Comparison of ENCODE assay signal across 1 cellular context in genomic region chr6:109008951-109009760, GRCh38.
A peak's percentile ranks its signal among the peaks of the same experiment; 100 is the strongest.
TF ChIP-seq lines count a peak whose summit lies in the region.

No MANE protein-coding gene starts in this region.

TF ChIP-seq in HepG2, 621 proteins besides CTCF, POLR2A, EP300 and RAD21 (continued from another document and continues in another):
- TF ChIP-seq ARID3A (IDR thresholded peaks at IDR 0.05; ENCODE audit: low read depth, low read length) (no peak), ZHX2 (IDR thresholded peaks at IDR 0.05; ENCODE audit: low read depth) (peak; percentile 65; the same call in 1 of the 2 replicates), ZHX2 (CRISPR knock-in tag; IDR thresholded peaks at IDR 0.05; ENCODE audit: borderline replicate concordance) (no peak), ATRX (CRISPR knock-in tag; IDR thresholded peaks at IDR 0.05; ENCODE audit: borderline replicate concordance) (no peak), SP1 (IDR thresholded peaks at IDR 0.05) (no peak), SP1 (CRISPR knock-in tag; IDR thresholded peaks at IDR 0.05) (peak; percentile 87), SMARCC2 (IDR thresholded peaks at IDR 0.05) (no peak), ZSCAN21 (CRISPR knock-in tag; IDR thresholded peaks at IDR 0.05; ENCODE audit: borderline replicate concordance) (peak; percentile 54; the same call in 1 of the 2 replicates), ARID4A (CRISPR knock-in tag; IDR thresholded peaks at IDR 0.05; ENCODE audit: borderline replicate concordance) (peak; percentile 90), ZSCAN29 (CRISPR knock-in tag; conservative IDR thresholded peaks at IDR 0.05) (no peak), HNF4G (IDR thresholded peaks at IDR 0.05; ENCODE audit: borderline replicate concordance, low read depth, low read length) (no peak), HNF4G (CRISPR knock-in tag; IDR thresholded peaks at IDR 0.05; ENCODE audit: borderline replicate concordance, low read depth) (0 out of 2 replicates have a peak, but pooled peaks have one; percentile 39), AGO1 (IDR thresholded peaks at IDR 0.05; ENCODE audit: low read depth, low read length, poor library complexity, severe bottlenecking) (no peak), MZF1 (CRISPR knock-in tag; IDR thresholded peaks at IDR 0.05; ENCODE audit: borderline replicate concordance) (no peak), ZFP82 (CRISPR knock-in tag; IDR thresholded peaks at IDR 0.05; ENCODE audit: borderline replicate concordance) (no peak), PBX2 (CRISPR knock-in tag; IDR thresholded peaks at IDR 0.05) (peak; percentile 93), TP53 (CRISPR knock-in tag; conservative IDR thresholded peaks at IDR 0.05) (peak; percentile 94), ZBTB1 (CRISPR knock-in tag; IDR thresholded peaks at IDR 0.05; ENCODE audit: borderline replicate concordance) (no peak), HIVEP1 (CRISPR knock-in tag; IDR thresholded peaks at IDR 0.05) (no peak), PLRG1 (conservative IDR thresholded peaks at IDR 0.05) (no peak), BCL6 (CRISPR knock-in tag; IDR thresholded peaks at IDR 0.05) (no peak; the same call in 1 of the 2 replicates), ZBTB10 (CRISPR knock-in tag; IDR thresholded peaks at IDR 0.05; ENCODE audit: borderline replicate concordance) (no peak), ZNF747 (CRISPR knock-in tag; IDR thresholded peaks at IDR 0.05; ENCODE audit: borderline replicate concordance) (no peak), MAF1 (CRISPR knock-in tag; IDR thresholded peaks at IDR 0.05; ENCODE audit: borderline replicate concordance) (no peak), YEATS4 (CRISPR knock-in tag; IDR thresholded peaks at IDR 0.05; ENCODE audit: borderline replicate concordance) (peak; percentile 93), ZBTB7B (CRISPR knock-in tag; IDR thresholded peaks at IDR 0.05) (no peak), ZNF768 (CRISPR knock-in tag; IDR thresholded peaks at IDR 0.05) (peak; percentile 60; the same call in 1 of the 2 replicates), SRF (IDR thresholded peaks at IDR 0.05; ENCODE audit: low read depth, low read length) (no peak), ETV6 (CRISPR knock-in tag; conservative IDR thresholded peaks at IDR 0.05) (no peak), GTF3A (CRISPR knock-in tag; conservative IDR thresholded peaks at IDR 0.05) (no peak), MBNL3 (CRISPR knock-in tag; conservative IDR thresholded peaks at IDR 0.05) (no peak), NFATC3 (CRISPR knock-in tag; IDR thresholded peaks at IDR 0.05) (no peak), ZNF337 (CRISPR knock-in tag; IDR thresholded peaks at IDR 0.05; ENCODE audit: borderline replicate concordance, low read depth) (no peak), GPN1 (CRISPR knock-in tag; IDR thresholded peaks at IDR 0.05; ENCODE audit: borderline replicate concordance) (no peak), ZFP36 (IDR thresholded peaks at IDR 0.05; ENCODE audit: borderline replicate concordance, low read depth, low read length, partially characterized antibody) (no peak), ZBTB2 (CRISPR knock-in tag; IDR thresholded peaks at IDR 0.05; ENCODE audit: low read depth) (no peak), CENPBD1 (CRISPR knock-in tag; IDR thresholded peaks at IDR 0.05; ENCODE audit: borderline replicate concordance, low read depth) (no peak; the same call in 1 of the 2 replicates), HES4 (CRISPR knock-in tag; IDR thresholded peaks at IDR 0.05; ENCODE audit: borderline replicate concordance) (peak; percentile 95), CSRNP1 (CRISPR knock-in tag; IDR thresholded peaks at IDR 0.05) (peak; percentile 71; the same call in 1 of the 2 replicates), NPAS2 (CRISPR knock-in tag; IDR thresholded peaks at IDR 0.05; ENCODE audit: borderline replicate concordance) (no peak), TFDP2 (CRISPR knock-in tag; IDR thresholded peaks at IDR 0.05) (peak; percentile 31; the same call in 1 of the 2 replicates)
